Comparison of ENCODE assay signal across 18 cellular contexts in genomic region chr3:146050700-146051099, GRCh38.
DNase-seq lines count a peak whose midpoint lies in the region; ATAC-seq, FAIRE-seq and TF ChIP-seq lines count a peak whose summit lies in the region.
"Had no signal": no experiment of that assay in that cellular context is flagged by ENCODE, and none has a peak within 500 bp of the region (broad histone marks: within the 10 kb centered on the region; RNA-seq: fewer than 3 reads in every experiment).

No MANE protein-coding gene starts in this region.

- no peak overlapping the region for H3K4me3 ChIP-seq in fibroblast of lung (replicated peaks in 1 of 4; ENCODE audit: control extremely low read depth in 1 of 4, insufficient read depth in 1 of 4, low read depth in 3 of 4, low read length in 4 of 4)
- no peak overlapping the region for H3K4me3 ChIP-seq in CD8-positive, alpha-beta T cell (ENCODE audit: low read depth, low read length)
- H3K4me3 ChIP-seq: HAP-1, Peyer's patch had no signal

- POLR2A ChIA-PET in CD8-positive, alpha-beta T cell (lab: Charles Lee) = no interaction called here

- H3K79me2 ChIP-seq in fibroblast of lung (ENCODE audit: control insufficient read depth, insufficient read depth, low read length) = no peaks in the 10 kb centered on the region

- no peaks in the 10 kb centered on the region for H3K36me3 ChIP-seq in fibroblast of lung (ENCODE audit: control insufficient read depth, insufficient read depth, low read length)
- no peaks in the 10 kb centered on the region for H3K36me3 ChIP-seq in CD8-positive, alpha-beta T cell (ENCODE audit: insufficient read depth, low read length)
- H3K36me3 ChIP-seq: HAP-1, Peyer's patch had no signal

- H3K27ac Mint-ChIP-seq in CD8-positive, alpha-beta T cell = no peak overlapping the region
- H3K27ac Mint-ChIP-seq: CD4-positive, CD25-positive, alpha-beta regulatory T cell had no signal

- TF ChIP-seq CTCF in fibroblast of lung (conservative IDR thresholded peaks at IDR 0.05 in 1 of 2, IDR thresholded peaks at IDR 0.05 in 1 of 2; ENCODE audit: low read depth in 1 of 2, low read length in 2 of 2) = no peak
- no peak for TF ChIP-seq CTCF in CD8-positive, alpha-beta T cell (IDR thresholded peaks at IDR 0.05)

- no peaks in the 10 kb centered on the region for H3K27me3 Mint-ChIP-seq in CD8-positive, alpha-beta T cell (ENCODE audit: low read depth)
- H3K27me3 Mint-ChIP-seq: CD4-positive, CD25-positive, alpha-beta regulatory T cell had no signal

- peak; percentile 79 for DNase-seq in HCEC 1CT
- DNase-seq in OCI-M1 (lab: John Stamatoyannopoulos, UW) = peak; percentile 39
- DNase-seq in fibroblast of lung (ENCODE audit: low read depth in 2 of 2) = peak; percentile 19 to 75
- DNase-seq in iris pigment epithelial cell (ENCODE audit: low read depth) = peak; percentile 81
- DNase-seq in iPS-NIHi11 (ENCODE audit: low spot score) = no peak
- DNase-seq in NCI-H2196 treated with DMSO at 0.1 percent for 48 hours (lab: John Stamatoyannopoulos, UW; ENCODE audit: unreplicated experiment) = no peak
- no peak for DNase-seq in CD8-positive, alpha-beta T cell
- no peak for DNase-seq in urothelium cell line (ENCODE audit: low spot score)
- DNase-seq: CD4-positive, CD25-positive, alpha-beta regulatory T cell; COR-L47; DMS79; NCI-H1436; NCI-H187 treated with DMSO at 0.1 percent for 48 hours; NCI-H2107; NK-92 treated with Interleukin-12 subunit alpha and Interleukin-12 subunit beta, amount 100 ng/mL, for 24 hours; Peyer's patch had no signal

- intact Hi-C loops in CD8-positive, alpha-beta T cell (cut with DNase I, micrococcal nuclease) = no loop called here

- H3K4me1 ChIP-seq in fibroblast of lung (ENCODE audit: control insufficient read depth, extremely low read depth, insufficient read depth, low read length) = no peaks in the 10 kb centered on the region
- H3K4me1 ChIP-seq in CD8-positive, alpha-beta T cell (ENCODE audit: insufficient read depth, low read length) = no peaks in the 10 kb centered on the region
- H3K4me1 ChIP-seq: HAP-1, Peyer's patch had no signal

- no peaks in the 10 kb centered on the region for H3K27me3 ChIP-seq in fibroblast of lung (ENCODE audit: control insufficient read depth, insufficient read depth, low read length)
- no peaks in the 10 kb centered on the region for H3K27me3 ChIP-seq in CD8-positive, alpha-beta T cell (ENCODE audit: insufficient read depth, low read length)
- H3K27me3 ChIP-seq: Peyer's patch had no signal

- no peak overlapping the region for H3K4me2 ChIP-seq in fibroblast of lung (ENCODE audit: extremely low read depth, insufficient read depth, low read length)

- no peak overlapping the region for H3K4me3 Mint-ChIP-seq in CD8-positive, alpha-beta T cell
- H3K4me3 Mint-ChIP-seq: CD4-positive, CD25-positive, alpha-beta regulatory T cell had no signal

- H4K20me1 ChIP-seq in fibroblast of lung (ENCODE audit: control insufficient read depth, extremely low read depth, insufficient read depth, low read length) = no peaks in the 10 kb centered on the region

- no peaks in the 10 kb centered on the region for H3K36me3 Mint-ChIP-seq in CD8-positive, alpha-beta T cell
- H3K36me3 Mint-ChIP-seq: CD4-positive, CD25-positive, alpha-beta regulatory T cell had no signal

- no peaks in the 10 kb centered on the region for H3K4me1 Mint-ChIP-seq in CD8-positive, alpha-beta T cell (ENCODE audit: low read depth)
- H3K4me1 Mint-ChIP-seq: CD4-positive, CD25-positive, alpha-beta regulatory T cell had no signal

- no peak overlapping the region for H2AFZ ChIP-seq in fibroblast of lung (ENCODE audit: low read length)

- no peaks in the 10 kb centered on the region for H3K9me3 ChIP-seq in fibroblast of lung (ENCODE audit: control insufficient read depth, insufficient read depth, low read depth, low read length)
- H3K9me3 ChIP-seq in CD8-positive, alpha-beta T cell (ENCODE audit: low read length) = no peaks in the 10 kb centered on the region
- H3K9me3 ChIP-seq: HAP-1, Peyer's patch had no signal

- ATAC-seq in CD8-positive, alpha-beta T cell = no peak

- no peak overlapping the region for H3K9ac ChIP-seq in fibroblast of lung (ENCODE audit: insufficient read depth, low read length)

- CTCF ChIA-PET in CD8-positive, alpha-beta T cell (lab: Charles Lee) = no interaction called here

- no peak for FAIRE-seq in urothelium cell line (lab: Jason Lieb, UNC)
- FAIRE-seq: GM12891 had no signal

- H3K9me3 Mint-ChIP-seq in CD8-positive, alpha-beta T cell = no peaks in the 10 kb centered on the region

- H3K27ac ChIP-seq in fibroblast of lung (ENCODE audit: insufficient read depth, low read length) = no peak overlapping the region
- no peak overlapping the region for H3K27ac ChIP-seq in CD8-positive, alpha-beta T cell (ENCODE audit: low read depth, low read length)
- H3K27ac ChIP-seq: Peyer's patch had no signal

Comparison
In these comparisons a context has a peak if more than half of its experiments do, and no peak if none do; other contexts are left out.
1. DNase-seq: peak in HCEC 1CT (single experiment), OCI-M1 (single experiment), fibroblast of lung (2 of 2) and iris pigment epithelial cell (single experiment); none in iPS-NIHi11 (single experiment), NCI-H2196 treated with DMSO at 0.1 percent for 48 hours (single experiment), CD8-positive, alpha-beta T cell (0 of 7) and urothelium cell line (single experiment).